ENCODE assay signal across 8 cellular contexts in genomic region chr19:58278156-58279041, GRCh38. TPM values are rescaled to one million over a fixed set of nuclear protein-coding genes. Genes with fewer than 3 reads are reported as not detected.
DNase-seq lines count a peak whose midpoint lies in the region; ATAC-seq and TF ChIP-seq lines count a peak whose summit lies in the region.

ZNF8 (plus strand) TSS chr19:58278955; CDS start chr19:58279082, 127 bp downstream.

- H3K36me3 ChIP-seq in left ventricle myocardium inferior = peaks cover 43% of the 10 kb centered on the region

- H3K27me3 Mint-ChIP-seq in T-helper 17 cell (no peaks in the 10 kb centered on the region), progenitor cell of endocrine pancreas (no peaks in the 10 kb centered on the region)

- DNase-seq in NCI-H1694 treated with DMSO at 0.1 percent for 48 hours (lab: John Stamatoyannopoulos, UW) (peak; percentile 98), T-helper 17 cell (peak; percentile 90 to 93 (median 91)), left ventricle myocardium inferior (peak; percentile 97), progenitor cell of endocrine pancreas (ENCODE audit: low spot score, unreplicated experiment) (peak; percentile 98), ureter (ENCODE audit: low spot score) (peak; percentile 98)

- peak; percentile 81 for ATAC-seq in GM18499 (IDR thresholded peaks at IDR 0.05; ENCODE audit: insufficient read depth, unreplicated experiment)
- ATAC-seq in HG02938 (IDR thresholded peaks at IDR 0.05; ENCODE audit: unreplicated experiment) = peak; percentile 95
- peak; percentile 98 for ATAC-seq in T-helper 17 cell

- H3K27ac ChIP-seq in angular gyrus (ENCODE audit: low read depth, low read length) = peak within 1 kb of the TSS; percentile 80
- peak within 1 kb of the TSS; percentile 98 for H3K27ac ChIP-seq in left ventricle myocardium inferior (replicated peaks)

- H3K4me3 ChIP-seq in left ventricle myocardium inferior = peak within 1 kb of the TSS; percentile 97

- H3K36me3 Mint-ChIP-seq in T-helper 17 cell (ENCODE audit: low read depth) (peaks cover 8% of the 10 kb centered on the region), progenitor cell of endocrine pancreas (ENCODE audit: insufficient read depth) (peaks cover 30% of the 10 kb centered on the region)

- TF ChIP-seq CTCF in left ventricle myocardium inferior (IDR thresholded peaks at IDR 0.05; ENCODE audit: borderline replicate concordance) (peak; percentile 21), progenitor cell of endocrine pancreas (IDR thresholded peaks at IDR 0.05; ENCODE audit: unreplicated experiment) (no peak)

- no peaks in the 10 kb centered on the region for H3K27me3 ChIP-seq in left ventricle myocardium inferior (ENCODE audit: low read depth)

- H3K9me3 ChIP-seq in T-helper 17 cell (ENCODE audit: control insufficient read depth, low read length, poor library complexity, severe bottlenecking) (no peaks in the 10 kb centered on the region), left ventricle myocardium inferior (replicated peaks) (peaks cover 38% of the 10 kb centered on the region)

- H3K4me3 Mint-ChIP-seq in T-helper 17 cell (peak within 1 kb of the TSS; percentile 97), progenitor cell of endocrine pancreas (ENCODE audit: low read depth) (peak within 1 kb of the TSS; percentile 97)

- H3K4me1 ChIP-seq in left ventricle myocardium inferior = peaks cover 44% of the 10 kb centered on the region

- H3K9me3 Mint-ChIP-seq in progenitor cell of endocrine pancreas (ENCODE audit: low read depth) = peaks cover 4% of the 10 kb centered on the region

- intact Hi-C loops in left ventricle myocardium inferior (cut with micrococcal nuclease) = no loop called here

- peak within 1 kb of the TSS; percentile 95 for H3K27ac Mint-ChIP-seq in T-helper 17 cell
- peak within 1 kb of the TSS; percentile 97 for H3K27ac Mint-ChIP-seq in progenitor cell of endocrine pancreas

- H3K4me1 Mint-ChIP-seq in T-helper 17 cell (peaks cover 25% of the 10 kb centered on the region), progenitor cell of endocrine pancreas (ENCODE audit: low read depth) (peaks cover 25% of the 10 kb centered on the region)

RNA-seq across cellular contexts. Expression of gene ZNF8, which starts in this region (rescaled TPM):
- total RNA-seq in T-helper 17 cell (1 to 10 TPM; 5.6 to 6.6 TPM), left ventricle myocardium inferior (4.9 TPM), progenitor cell of endocrine pancreas (18.1 and 18.2 TPM in 2 replicates), ureter (8.6 TPM)

Comparison
In these comparisons a context has a peak if more than half of its experiments do, and no peak if none do; other contexts are left out.
1. Peak in every context shown above with its lines: DNase-seq, ATAC-seq, H3K4me3 ChIP-seq and H3K27ac ChIP-seq.